Comparison of ENCODE assay signal across 19 cellular contexts in genomic region chr7:75064291-75064690, GRCh38. TPM values are rescaled to one million over a fixed set of nuclear protein-coding genes. Genes with fewer than 3 reads are reported as not detected.
A peak's percentile ranks its signal among the peaks of the same experiment; 100 is the strongest.
DNase-seq lines count a peak whose midpoint lies in the region; ATAC-seq and TF ChIP-seq lines count a peak whose summit lies in the region.
"Had no signal": no experiment of that assay in that cellular context is flagged by ENCODE, and none has a peak within 500 bp of the region (broad histone marks: within the 10 kb centered on the region; RNA-seq: fewer than 3 reads in every experiment).

No MANE protein-coding gene starts in this region.

- H3K36me3 ChIP-seq in lower lobe of right lung (peaks cover 100% of the 10 kb centered on the region), BE2C (peaks cover 77% of the 10 kb centered on the region), gastroesophageal sphincter (peaks cover 0 to 100% of the 10 kb centered on the region in 2 donors)

- no peak overlapping the region for H3K4me3 ChIP-seq in lower lobe of right lung
- no peak overlapping the region for H3K4me3 ChIP-seq in BE2C (ENCODE audit: low read depth, low read length)
- H3K4me3 ChIP-seq in gastroesophageal sphincter = no peak overlapping the region
- H3K4me3 ChIP-seq: A549, BLaER1, GM23248 had no signal

- no peaks in the 10 kb centered on the region for H3K4me1 ChIP-seq in lower lobe of right lung
- H3K4me1 ChIP-seq in BE2C = no peaks in the 10 kb centered on the region
- no peaks in the 10 kb centered on the region for H3K4me1 ChIP-seq in gastroesophageal sphincter
- H3K4me1 ChIP-seq: A549, BLaER1 had no signal

- peak overlapping the region; percentile 48 for H3K27ac Mint-ChIP-seq in activated naive CD8-positive, alpha-beta T cell treated with anti-CD3 and anti-CD28 coated beads, Interleukin-2, amount 10 ng/mL, durations not matched to agents 7 days and 5 days
- H3K27ac Mint-ChIP-seq in activated naive CD8-positive, alpha-beta T cell treated with anti-CD3 and anti-CD28 coated beads for 36 hours = no peak overlapping the region
- H3K27ac Mint-ChIP-seq in T-helper 17 cell = peak overlapping the region; percentile 29
- peak overlapping the region; percentile 16 for H3K27ac Mint-ChIP-seq in type B pancreatic cell
- H3K27ac Mint-ChIP-seq: CD4-positive, alpha-beta memory T cell had no signal

- no peak for TF ChIP-seq EP300 in gastroesophageal sphincter (IDR thresholded peaks at IDR 0.05)

- peaks cover 27% of the 10 kb centered on the region for H3K36me3 Mint-ChIP-seq in activated naive CD8-positive, alpha-beta T cell treated with anti-CD3 and anti-CD28 coated beads, Interleukin-2, amount 10 ng/mL, durations not matched to agents 7 days and 5 days
- H3K36me3 Mint-ChIP-seq in activated naive CD8-positive, alpha-beta T cell treated with anti-CD3 and anti-CD28 coated beads for 36 hours = peaks cover 34% of the 10 kb centered on the region
- H3K36me3 Mint-ChIP-seq in T-helper 17 cell (ENCODE audit: low read depth) (peaks cover 12% of the 10 kb centered on the region), type B pancreatic cell (peaks cover 22% of the 10 kb centered on the region)

- no peaks in the 10 kb centered on the region for H3K4me1 Mint-ChIP-seq in activated naive CD8-positive, alpha-beta T cell treated with anti-CD3 and anti-CD28 coated beads, Interleukin-2, amount 10 ng/mL, durations not matched to agents 7 days and 5 days
- no peaks in the 10 kb centered on the region for H3K4me1 Mint-ChIP-seq in activated naive CD8-positive, alpha-beta T cell treated with anti-CD3 and anti-CD28 coated beads for 36 hours
- H3K4me1 Mint-ChIP-seq in T-helper 17 cell (peaks cover 5% of the 10 kb centered on the region), type B pancreatic cell (ENCODE audit: unreplicated experiment) (no peaks in the 10 kb centered on the region)
- H3K4me1 Mint-ChIP-seq: CD14-positive monocyte had no signal

- intact Hi-C loops in lower lobe of right lung (cut with DNase I) = no loop called here

- TF ChIP-seq POLR2A in gastroesophageal sphincter (IDR thresholded peaks at IDR 0.05) = no peak

- H3K4me3 Mint-ChIP-seq in activated naive CD8-positive, alpha-beta T cell treated with anti-CD3 and anti-CD28 coated beads, Interleukin-2, amount 10 ng/mL, durations not matched to agents 7 days and 5 days = no peak overlapping the region
- H3K4me3 Mint-ChIP-seq in activated naive CD8-positive, alpha-beta T cell treated with anti-CD3 and anti-CD28 coated beads for 36 hours = no peak overlapping the region
- H3K4me3 Mint-ChIP-seq in T-helper 17 cell (no peak overlapping the region), type B pancreatic cell (no peak overlapping the region)
- H3K4me3 Mint-ChIP-seq: CD14-positive monocyte; CD4-positive, alpha-beta memory T cell had no signal

- TF ChIP-seq CTCF in lower lobe of right lung (IDR thresholded peaks at IDR 0.05) (no peak), type B pancreatic cell (conservative IDR thresholded peaks at IDR 0.05) (no peak), BE2C (IDR thresholded peaks at IDR 0.05; ENCODE audit: low read depth, low read length) (no peak), gastroesophageal sphincter (IDR thresholded peaks at IDR 0.05) (no peak)

- no peak for ATAC-seq in activated naive CD8-positive, alpha-beta T cell treated with anti-CD3 and anti-CD28 coated beads, Interleukin-2, amount 10 ng/mL, durations not matched to agents 7 days and 5 days (ENCODE audit: low read depth)
- no peak for ATAC-seq in T-helper 17 cell
- no peak for ATAC-seq in lower lobe of right lung
- no peak for ATAC-seq in gastroesophageal sphincter

- H3K27me3 Mint-ChIP-seq in activated naive CD8-positive, alpha-beta T cell treated with anti-CD3 and anti-CD28 coated beads, Interleukin-2, amount 10 ng/mL, durations not matched to agents 7 days and 5 days = no peaks in the 10 kb centered on the region
- H3K27me3 Mint-ChIP-seq in activated naive CD8-positive, alpha-beta T cell treated with anti-CD3 and anti-CD28 coated beads for 36 hours = no peaks in the 10 kb centered on the region
- H3K27me3 Mint-ChIP-seq in T-helper 17 cell (no peaks in the 10 kb centered on the region), type B pancreatic cell (no peaks in the 10 kb centered on the region)
- H3K27me3 Mint-ChIP-seq: CD4-positive, alpha-beta memory T cell had no signal

- no peak overlapping the region for H3K27ac ChIP-seq in lower lobe of right lung
- H3K27ac ChIP-seq in gastroesophageal sphincter = no peak overlapping the region
- H3K27ac ChIP-seq: 22Rv1, A549, BLaER1, GM23248, HL-60 had no signal

- H3K27me3 ChIP-seq in lower lobe of right lung (ENCODE audit: low read depth) = no peaks in the 10 kb centered on the region
- no peaks in the 10 kb centered on the region for H3K27me3 ChIP-seq in BE2C
- H3K27me3 ChIP-seq in gastroesophageal sphincter = no peaks in the 10 kb centered on the region
- H3K27me3 ChIP-seq: BLaER1 had no signal

- H3K9me3 Mint-ChIP-seq in activated naive CD8-positive, alpha-beta T cell treated with anti-CD3 and anti-CD28 coated beads, Interleukin-2, amount 10 ng/mL, durations not matched to agents 7 days and 5 days = no peaks in the 10 kb centered on the region
- H3K9me3 Mint-ChIP-seq in activated naive CD8-positive, alpha-beta T cell treated with anti-CD3 and anti-CD28 coated beads for 36 hours = no peaks in the 10 kb centered on the region
- H3K9me3 Mint-ChIP-seq in type B pancreatic cell = no peaks in the 10 kb centered on the region
- H3K9me3 Mint-ChIP-seq: CD14-positive monocyte; CD4-positive, alpha-beta memory T cell had no signal

- WGBS in gastroesophageal sphincter (ENCODE audit: low coverage in 1 of 2), 2 donors = 81 to 86% methylated on average over 8 of the region's 8 CpGs

- H3K9me3 ChIP-seq in T-helper 17 cell (ENCODE audit: control insufficient read depth, low read length, poor library complexity, severe bottlenecking) = no peaks in the 10 kb centered on the region
- no peaks in the 10 kb centered on the region for H3K9me3 ChIP-seq in lower lobe of right lung
- H3K9me3 ChIP-seq in BE2C = no peaks in the 10 kb centered on the region
- no peaks in the 10 kb centered on the region for H3K9me3 ChIP-seq in gastroesophageal sphincter
- H3K9me3 ChIP-seq: A549, BLaER1 had no signal

- POLR2A ChIA-PET in activated naive CD8-positive, alpha-beta T cell treated with anti-CD3 and anti-CD28 coated beads, Interleukin-2, amount 10 ng/mL, durations not matched to agents 7 days and 5 days (lab: Charles Lee) = no interaction called here

- DNase-seq in activated naive CD8-positive, alpha-beta T cell treated with anti-CD3 and anti-CD28 coated beads, Interleukin-2, amount 10 ng/mL, durations not matched to agents 7 days and 5 days = no peak
- DNase-seq in activated naive CD8-positive, alpha-beta T cell treated with anti-CD3 and anti-CD28 coated beads for 36 hours = no peak
- no peak for DNase-seq in T-helper 17 cell
- peak; percentile 14 for DNase-seq in lower lobe of right lung
- no peak for DNase-seq in type B pancreatic cell (ENCODE audit: extremely low spot score, unreplicated experiment)
- DNase-seq in BE2C = no peak
- DNase-seq: AML-193; Calu3; CD4-positive, alpha-beta memory T cell; DMS79 treated with DMSO at 0.1 percent for 48 hours; GM23248; HCEC 1CT; IMR-90 had no signal

RNA-seq across cellular contexts. Expression of gene RCC1L, which starts 9.3 kb away (rescaled TPM):
- 10 to 100 TPM; 36.8 to 37.3 TPM for total RNA-seq in activated naive CD8-positive, alpha-beta T cell treated with anti-CD3 and anti-CD28 coated beads, Interleukin-2, amount 10 ng/mL, durations not matched to agents 7 days and 5 days
- 10 to 100 TPM; 63.4 to 66.1 TPM for total RNA-seq in activated naive CD8-positive, alpha-beta T cell treated with anti-CD3 and anti-CD28 coated beads for 36 hours
- 10 to 100 TPM; 21.1 to 23.7 TPM for total RNA-seq in T-helper 17 cell
- total RNA-seq in lower lobe of right lung = 33.9 TPM
- total RNA-seq in type B pancreatic cell (ENCODE audit: low replicate concordance) = 40.4 and 48.7 TPM in 2 replicates
- 59.4 TPM for polyA plus RNA-seq in BE2C (2012; ENCODE audit: insufficient read depth, insufficient read length, low read depth)
- total RNA-seq in gastroesophageal sphincter = 10 to 100 TPM; 49.5 to 75.0 (median 60.8) TPM

RNA-seq across cellular contexts. Expression of gene GTF2IRD2B, which starts 28.1 kb away (rescaled TPM):
- total RNA-seq in activated naive CD8-positive, alpha-beta T cell treated with anti-CD3 and anti-CD28 coated beads, Interleukin-2, amount 10 ng/mL, durations not matched to agents 7 days and 5 days = 10 to 100 TPM; 47.7 to 54.4 TPM
- 10 to 100 TPM in 1 of 2 experiments, 1 to 10 TPM in 1; 8.8 to 12.2 TPM for total RNA-seq in activated naive CD8-positive, alpha-beta T cell treated with anti-CD3 and anti-CD28 coated beads for 36 hours
- total RNA-seq in T-helper 17 cell (10 to 100 TPM; 36.7 to 40.8 TPM), lower lobe of right lung (51.8 TPM), type B pancreatic cell (ENCODE audit: low replicate concordance) (43.3 and 45.9 TPM in 2 replicates), gastroesophageal sphincter (100 to 1,000 TPM in 1 of 4 donors, 10 to 100 TPM in 3; 60.1 to 106 (median 71.2) TPM)
- polyA plus RNA-seq in BE2C (2012; ENCODE audit: insufficient read depth, insufficient read length, low read depth) = 17.1 TPM
